Comparison of ENCODE assay signal across 24 cellular contexts in the genomic region with DNA sequence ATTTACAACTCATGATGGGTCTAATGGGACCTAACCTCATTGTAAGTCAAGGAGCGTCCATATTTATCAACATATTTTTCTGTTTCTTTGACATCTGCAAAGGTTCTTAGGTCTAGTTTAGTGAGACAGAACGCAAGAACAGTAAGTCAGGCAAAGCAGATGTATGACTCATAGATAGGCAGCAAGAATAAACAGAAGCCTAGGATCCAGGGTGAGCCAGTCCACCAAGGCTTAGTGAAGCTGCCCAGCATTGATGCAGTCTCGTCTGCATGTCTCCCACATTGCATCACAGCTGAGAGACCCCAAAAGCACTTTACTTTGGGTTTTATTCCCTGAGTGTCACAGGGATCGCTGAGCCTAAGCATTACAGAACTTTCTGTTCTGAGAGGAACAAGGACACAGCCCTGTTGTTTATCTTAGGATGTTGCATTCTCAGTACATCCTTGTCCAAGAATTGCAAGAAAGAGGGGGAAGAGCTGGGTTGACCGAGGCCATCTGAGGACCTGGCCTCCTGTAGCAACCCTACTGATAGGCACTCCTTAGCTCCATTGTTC. TPM values are rescaled to one million over a fixed set of nuclear protein-coding genes. Genes with fewer than 3 reads are reported as not detected.
DNase-seq lines count a peak whose midpoint lies in the region; ATAC-seq, FAIRE-seq and TF ChIP-seq lines count a peak whose summit lies in the region.
"Had no signal": no experiment of that assay in that cellular context is flagged by ENCODE, and none has a peak within 500 bp of the region (broad histone marks: within the 10 kb centered on the region; RNA-seq: fewer than 3 reads in every experiment).

No MANE protein-coding gene starts in this region.

- no peak for ATAC-seq in activated CD4-positive, CD25-positive, alpha-beta regulatory T cell treated with anti-CD3 and anti-CD28 coated beads, Interleukin-2, amount 50 U/mL, for 24 hours
- no peak for ATAC-seq in HG02763 (IDR thresholded peaks at IDR 0.05; ENCODE audit: unreplicated experiment)
- ATAC-seq: natural killer cell treated with Interleukin-12 subunit alpha and Interleukin-12 subunit beta and Interleukin-15 and Interleukin-18, amount 100 ng/mL, for 72 hours; stimulated activated naive CD8-positive, alpha-beta T cell treated with anti-CD3 and anti-CD28 coated beads, Interleukin-15, Interleukin-2, amounts not matched to agents 100 U/mL and 50 U/mL, for 24 hours had no signal

- no peak overlapping the region for H3K4me3 ChIP-seq in epithelial cell of esophagus (ENCODE audit: low read length)
- H3K4me3 ChIP-seq: adrenal gland, skin epidermis had no signal

- TF ChIP-seq CTCF in epithelial cell of esophagus (IDR thresholded peaks at IDR 0.05; ENCODE audit: insufficient read depth, low read depth, low read length, missing control alignments): no peak
- no peak for TF ChIP-seq CTCF in GM20000 (IDR thresholded peaks at IDR 0.05; ENCODE audit: extremely low read depth, missing control alignments)

- FAIRE-seq in H54 (lab: Jason Lieb, UNC) (peak; percentile 53), RCC 7860 (lab: Jason Lieb, UNC) (no peak)
- FAIRE-seq: TTC549 had no signal

- DNase-seq in H54 (ENCODE audit: insufficient read length, low spot score): no peak
- DNase-seq in RCC 7860 (ENCODE audit: low spot score): peak; percentile 18
- peak; percentile 61 for DNase-seq in epithelial cell of esophagus (ENCODE audit: low read depth)
- DNase-seq in renal cortical epithelial cell (ENCODE audit: low read depth): peak; percentile 25
- DNase-seq in GM20000 (ENCODE audit: low spot score): no peak
- DNase-seq: activated CD4-positive, alpha-beta T cell treated with anti-CD3 and anti-CD28 coated beads, Interleukin-2, amount 10 ng/mL, durations not matched to agents 7 days and 5 days; activated CD8-positive, alpha-beta memory T cell treated with anti-CD3 and anti-CD28 coated beads, Interleukin-2, amount 50 U/mL, for 48 hours; activated gamma-delta T cell; adrenal gland; effector CD4-positive, alpha-beta T cell; H9; hypothalamus; kidney glomerular epithelial cell; NCI-H2029; NCI-H510A; NK-92 treated with Interleukin-12 subunit alpha and Interleukin-12 subunit beta, amount 100 ng/mL, for 24 hours; posterior cingulate gyrus; stimulated activated naive CD8-positive, alpha-beta T cell treated with anti-CD3 and anti-CD28 coated beads, Interleukin-15, Interleukin-2, amounts not matched to agents 100 U/mL and 50 U/mL, for 24 hours; SW 1271 had no signal

- no peak for TF ChIP-seq POLR2A in H54 (IDR thresholded peaks at IDR 0.05; ENCODE audit: low read depth, low read length)

RNA-seq across cellular contexts. Expression of a gene that starts 29.6 kb away (rescaled TPM):
- total RNA-seq in renal cortical epithelial cell: 9.6 and 13.0 TPM in 2 replicates

Comparison
In these comparisons a context has a peak if more than half of its experiments do, and no peak if none do; other contexts are left out.
1. DNase-seq: peak in RCC 7860 (single experiment), epithelial cell of esophagus (single experiment) and renal cortical epithelial cell (single experiment); none in H54 (single experiment) and GM20000 (single experiment).